In genomic region chr3:70358978-70359580, GRCh38 we compare ENCODE assay signal across 9 cellular contexts. TPM values are rescaled to one million over a fixed set of nuclear protein-coding genes. Genes with fewer than 3 reads are reported as not detected.
DNase-seq lines count a peak whose midpoint lies in the region; ATAC-seq and TF ChIP-seq lines count a peak whose summit lies in the region.
"Had no signal": no experiment of that assay in that cellular context is flagged by ENCODE, and none has a peak within 500 bp of the region (broad histone marks: within the 10 kb centered on the region; RNA-seq: fewer than 3 reads in every experiment).

No MANE protein-coding gene starts in this region.

- no peaks in the 10 kb centered on the region for H4K20me1 ChIP-seq in KMS-11 (ENCODE audit: insufficient read depth)
- H4K20me1 ChIP-seq: BLaER1 had no signal

- POLR2A ChIA-PET in activated CD4-positive, alpha-beta T cell treated with anti-CD3 and anti-CD28 coated beads for 36 hours (lab: Charles Lee): no interaction called here

- H3K27me3 ChIP-seq in KMS-11 (ENCODE audit: insufficient read depth, low read depth): no peaks in the 10 kb centered on the region
- no peaks in the 10 kb centered on the region for H3K27me3 ChIP-seq in liver (ENCODE audit: control insufficient read depth in 4 of 4, insufficient read depth in 4 of 4, low read length in 3 of 4)
- H3K27me3 ChIP-seq: BLaER1 had no signal

- no peaks in the 10 kb centered on the region for H3K4me1 ChIP-seq in KMS-11 (ENCODE audit: low read depth, poor library complexity, severe bottlenecking)
- H3K4me1 ChIP-seq in liver (ENCODE audit: control insufficient read depth in 4 of 4, insufficient read depth in 4 of 4, low read length in 3 of 4): no peaks in the 10 kb centered on the region

- H3K4me1 Mint-ChIP-seq in stimulated activated effector memory CD8-positive, alpha-beta T cell treated with anti-CD3 and anti-CD28 coated beads, Interleukin-12 subunit alpha, Interleukin-12 subunit beta, amount 100 ng/mL, for 72 hours: no peaks in the 10 kb centered on the region
- H3K4me1 Mint-ChIP-seq in activated CD4-positive, alpha-beta T cell treated with anti-CD3 and anti-CD28 coated beads for 36 hours: peaks cover 2% of the 10 kb centered on the region

- no peak overlapping the region for H3K4me3 ChIP-seq in KMS-11 (IDR thresholded peaks at IDR 0.05; ENCODE audit: insufficient read depth, low read depth, low read length)
- no peak overlapping the region for H3K4me3 ChIP-seq in astrocyte of the cerebellum (ENCODE audit: low read depth, low read length)
- H3K4me3 ChIP-seq in liver (ENCODE audit: low read depth in 1 of 3, low read length in 3 of 3): no peak overlapping the region
- H3K4me3 ChIP-seq: BLaER1 had no signal

- no peak overlapping the region for H2AFZ ChIP-seq in KMS-11 (ENCODE audit: low read depth)

- H3K27ac Mint-ChIP-seq in stimulated activated effector memory CD8-positive, alpha-beta T cell treated with anti-CD3 and anti-CD28 coated beads, Interleukin-12 subunit alpha, Interleukin-12 subunit beta, amount 100 ng/mL, for 72 hours: no peak overlapping the region
- no peak overlapping the region for H3K27ac Mint-ChIP-seq in activated CD4-positive, alpha-beta T cell treated with anti-CD3 and anti-CD28 coated beads for 36 hours

- WGBS in liver: 39% methylated on average over 3 of the region's 3 CpGs

- CTCF ChIA-PET in activated CD4-positive, alpha-beta T cell treated with anti-CD3 and anti-CD28 coated beads for 36 hours (lab: Charles Lee): interaction anchor here (1.5 to 1.8 kb wide), 3 partner anchors 252 to 296 kb away, joined by 5 to 8 read pairs (median 5); no protein-coding TSS in a partner anchor

- H3K9me3 Mint-ChIP-seq in stimulated activated effector memory CD8-positive, alpha-beta T cell treated with anti-CD3 and anti-CD28 coated beads, Interleukin-12 subunit alpha, Interleukin-12 subunit beta, amount 100 ng/mL, for 72 hours: no peaks in the 10 kb centered on the region
- no peaks in the 10 kb centered on the region for H3K9me3 Mint-ChIP-seq in activated CD4-positive, alpha-beta T cell treated with anti-CD3 and anti-CD28 coated beads for 36 hours (ENCODE audit: low read depth)

- H3K9ac ChIP-seq in KMS-11 (no peak overlapping the region), liver (ENCODE audit: low read depth in 1 of 2, low read length in 2 of 2) (no peak overlapping the region)
- H3K9ac ChIP-seq: BLaER1 had no signal

- no peaks in the 10 kb centered on the region for H3K36me3 ChIP-seq in KMS-11 (ENCODE audit: insufficient read depth)
- H3K36me3 ChIP-seq in liver (ENCODE audit: control insufficient read depth in 4 of 4, insufficient read depth in 3 of 4, low read depth in 1 of 4, low read length in 3 of 4): no peaks in the 10 kb centered on the region
- H3K36me3 ChIP-seq: BLaER1 had no signal

- no peak for ATAC-seq in stimulated activated effector memory CD8-positive, alpha-beta T cell treated with anti-CD3 and anti-CD28 coated beads, Interleukin-12 subunit alpha, Interleukin-12 subunit beta, amount 100 ng/mL, for 72 hours
- ATAC-seq in activated CD4-positive, alpha-beta T cell treated with anti-CD3 and anti-CD28 coated beads for 36 hours: no peak

- in situ Hi-C loops in astrocyte of the cerebellum (cut with HindIII; ENCODE audit: low sequenced_read_pairs): no loop called here

- no peaks in the 10 kb centered on the region for H3K79me2 ChIP-seq in KMS-11 (ENCODE audit: insufficient read depth, low read depth)

- H3K4me2 ChIP-seq in KMS-11: no peak overlapping the region
- H3K4me2 ChIP-seq: BLaER1 had no signal

- TF ChIP-seq CTCF in KMS-11 (conservative IDR thresholded peaks at IDR 0.05; ENCODE audit: low read depth, low read length): peak; percentile 68
- peak; percentile 64 for TF ChIP-seq CTCF in astrocyte of the cerebellum (IDR thresholded peaks at IDR 0.05; ENCODE audit: low read depth, low read length, missing control alignments)
- peak; percentile 86 for TF ChIP-seq CTCF in liver (IDR thresholded peaks at IDR 0.05; ENCODE audit: low read depth, low read length, missing input control)

- H3K4me3 Mint-ChIP-seq in stimulated activated effector memory CD8-positive, alpha-beta T cell treated with anti-CD3 and anti-CD28 coated beads, Interleukin-12 subunit alpha, Interleukin-12 subunit beta, amount 100 ng/mL, for 72 hours: no peak overlapping the region
- H3K4me3 Mint-ChIP-seq in activated CD4-positive, alpha-beta T cell treated with anti-CD3 and anti-CD28 coated beads for 36 hours: no peak overlapping the region

- intact Hi-C loops in activated CD4-positive, alpha-beta T cell treated with anti-CD3 and anti-CD28 coated beads for 36 hours (cut with DNase I, micrococcal nuclease): loop anchor here (1.0 to 10.0 kb wide), 5 partner anchors 238 to 295 kb away; no protein-coding TSS in a partner anchor

- TF ChIP-seq RAD21 in liver (IDR thresholded peaks at IDR 0.05): peak; percentile 91

- no peak overlapping the region for H3K27ac ChIP-seq in KMS-11
- no peak overlapping the region for H3K27ac ChIP-seq in liver (ENCODE audit: low read depth in 1 of 2, low read length in 2 of 2)
- H3K27ac ChIP-seq: BLaER1 had no signal

- H3K36me3 Mint-ChIP-seq in stimulated activated effector memory CD8-positive, alpha-beta T cell treated with anti-CD3 and anti-CD28 coated beads, Interleukin-12 subunit alpha, Interleukin-12 subunit beta, amount 100 ng/mL, for 72 hours: no peaks in the 10 kb centered on the region
- no peaks in the 10 kb centered on the region for H3K36me3 Mint-ChIP-seq in activated CD4-positive, alpha-beta T cell treated with anti-CD3 and anti-CD28 coated beads for 36 hours (ENCODE audit: low read depth)

- peak; percentile 0 for DNase-seq in DMS153 treated with DMSO at 0.1 percent for 48 hours (lab: John Stamatoyannopoulos, UW; ENCODE audit: unreplicated experiment)
- no peak for DNase-seq in DMS153 (lab: John Stamatoyannopoulos, UW)
- peak; percentile 33 for DNase-seq in astrocyte of the cerebellum (ENCODE audit: low read depth)
- DNase-seq in stimulated activated effector memory CD8-positive, alpha-beta T cell treated with anti-CD3 and anti-CD28 coated beads, Interleukin-12 subunit alpha, Interleukin-12 subunit beta, amount 100 ng/mL, for 72 hours (ENCODE audit: low spot score in 2 of 2): no peak
- DNase-seq in activated T-cell treated with anti-CD3 and anti-CD28 coated beads, Interleukin-2, amount 50 U/mL, for 48 hours: no peak
- DNase-seq in activated CD4-positive, alpha-beta T cell treated with anti-CD3 and anti-CD28 coated beads for 36 hours: no peak

- peaks cover 5% of the 10 kb centered on the region for H3K27me3 Mint-ChIP-seq in activated CD4-positive, alpha-beta T cell treated with anti-CD3 and anti-CD28 coated beads for 36 hours

- peaks cover 0 to 2% (median 0%) of the 10 kb centered on the region in 4 donors for H3K9me3 ChIP-seq in liver (ENCODE audit: control insufficient read depth in 4 of 4, low read length in 3 of 4)

TF ChIP-seq in liver, 16 proteins besides CTCF, POLR2A, EP300 and RAD21 (continues in another document):
- TF ChIP-seq, protein P1, sequence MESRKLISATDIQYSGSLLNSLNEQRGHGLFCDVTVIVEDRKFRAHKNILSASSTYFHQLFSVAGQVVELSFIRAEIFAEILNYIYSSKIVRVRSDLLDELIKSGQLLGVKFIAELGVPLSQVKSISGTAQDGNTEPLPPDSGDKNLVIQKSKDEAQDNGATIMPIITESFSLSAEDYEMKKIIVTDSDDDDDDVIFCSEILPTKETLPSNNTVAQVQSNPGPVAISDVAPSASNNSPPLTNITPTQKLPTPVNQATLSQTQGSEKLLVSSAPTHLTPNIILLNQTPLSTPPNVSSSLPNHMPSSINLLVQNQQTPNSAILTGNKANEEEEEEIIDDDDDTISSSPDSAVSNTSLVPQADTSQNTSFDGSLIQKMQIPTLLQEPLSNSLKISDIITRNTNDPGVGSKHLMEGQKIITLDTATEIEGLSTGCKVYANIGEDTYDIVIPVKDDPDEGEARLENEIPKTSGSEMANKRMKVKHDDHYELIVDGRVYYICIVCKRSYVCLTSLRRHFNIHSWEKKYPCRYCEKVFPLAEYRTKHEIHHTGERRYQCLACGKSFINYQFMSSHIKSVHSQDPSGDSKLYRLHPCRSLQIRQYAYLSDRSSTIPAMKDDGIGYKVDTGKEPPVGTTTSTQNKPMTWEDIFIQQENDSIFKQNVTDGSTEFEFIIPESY (IDR thresholded peaks at IDR 0.05): no peak
- TF ChIP-seq FOXA1 (IDR thresholded peaks at IDR 0.05) (no peak), ATF3 (IDR thresholded peaks at IDR 0.05) (no peak), MAX (IDR thresholded peaks at IDR 0.05) (no peak), TAF1 (conservative IDR thresholded peaks at IDR 0.05) (no peak), GABPA (IDR thresholded peaks at IDR 0.05 in 1 of 2, conservative IDR thresholded peaks at IDR 0.05 in 1 of 2) (no peak), JUND (IDR thresholded peaks at IDR 0.05) (no peak), YY1 (IDR thresholded peaks at IDR 0.05) (no peak)

RNA-seq across cellular contexts. Expression of gene MDFIC2, which starts 46.6 kb away (rescaled TPM):
- total RNA-seq in liver: not detected
- not detected for polyA plus RNA-seq in liver
- total RNA-seq in activated CD4-positive, alpha-beta T cell treated with anti-CD3 and anti-CD28 coated beads for 36 hours: not detected

Comparison
In these comparisons a context has a peak if more than half of its experiments do, and no peak if none do; other contexts are left out.
1. DNase-seq: peak in DMS153 treated with DMSO at 0.1 percent for 48 hours (single experiment) and astrocyte of the cerebellum (single experiment); none in DMS153 (single experiment), stimulated activated effector memory CD8-positive, alpha-beta T cell treated with anti-CD3 and anti-CD28 coated beads, Interleukin-12 subunit alpha, Interleukin-12 subunit beta, amount 100 ng/mL, for 72 hours (0 of 2), activated T-cell treated with anti-CD3 and anti-CD28 coated beads, Interleukin-2, amount 50 U/mL, for 48 hours (0 of 2) and activated CD4-positive, alpha-beta T cell treated with anti-CD3 and anti-CD28 coated beads for 36 hours (single experiment).
2. Peak in every context shown above with its lines, with median percentiles within 50 percentile points of each other: CTCF ChIP-seq.